ENCODE assay signal across 25 cellular contexts in the genomic region with DNA sequence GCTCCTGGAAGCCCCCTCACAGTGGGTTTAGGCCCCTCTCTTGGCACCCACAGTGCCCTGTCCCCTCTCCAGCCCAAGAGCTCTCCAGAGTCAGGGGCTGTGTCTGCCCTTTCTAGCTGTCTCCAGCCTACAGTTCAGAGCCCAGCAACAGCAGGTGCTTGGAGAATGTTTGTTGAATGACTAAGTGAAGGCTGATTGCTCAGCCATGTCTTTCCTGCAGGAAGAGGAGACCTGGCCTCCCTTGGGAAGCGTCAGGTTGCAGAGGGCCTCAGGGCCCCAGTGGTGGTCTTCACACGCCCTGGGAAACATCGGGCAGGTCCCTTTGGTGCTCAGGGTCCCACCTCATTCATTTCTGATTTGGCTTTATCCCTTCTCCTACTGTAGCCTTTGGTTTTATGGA.
"Had no signal": no experiment of that assay in that cellular context is flagged by ENCODE, and none has a peak within 500 bp of the region (broad histone marks: within the 10 kb centered on the region; RNA-seq: fewer than 3 reads in every experiment).

No MANE protein-coding gene starts in this region.

- H3K9ac ChIP-seq: neural progenitor cell had no signal

- ATAC-seq: left lung; lower lobe of right lung; mucosa of descending colon; natural killer cell treated with Interleukin-12 subunit alpha and Interleukin-12 subunit beta and Interleukin-15 and Interleukin-18, amount 100 ng/mL, for 72 hours; stimulated activated naive CD8-positive, alpha-beta T cell treated with anti-CD3 and anti-CD28 coated beads, Interleukin-15, amount 100 ng/mL, for 72 hours; upper lobe of right lung had no signal

- H3K9me3 ChIP-seq: left lung, lower lobe of right lung, sigmoid colon, suprapubic skin, transverse colon, upper lobe of right lung, uterus had no signal

- FAIRE-seq: colon, frontal cortex, kidney had no signal

- H3K36me3 ChIP-seq: neural progenitor cell, uterus had no signal

- DNase-seq: central memory CD4-positive, alpha-beta T cell; dorsolateral prefrontal cortex; effector CD4-positive, alpha-beta T cell; head of caudate nucleus; kidney; left cardiac atrium; left lung; lower lobe of right lung; mesenchymal stem cell; mucosa of descending colon; naive B cell; posterior cingulate gyrus; sigmoid colon; spleen; stimulated activated naive CD4-positive, alpha-beta T cell; stimulated activated naive CD8-positive, alpha-beta T cell treated with anti-CD3 and anti-CD28 coated beads, Interleukin-15, amount 100 ng/mL, for 72 hours; transverse colon; upper lobe of right lung; uterus had no signal

- H3K4me2 ChIP-seq: neural progenitor cell had no signal

- H3K27me3 ChIP-seq: dorsolateral prefrontal cortex, left lung, neural progenitor cell, sigmoid colon, spleen, suprapubic skin, transverse colon, upper lobe of right lung, uterus had no signal

- H3K4me1 ChIP-seq: left lung, lower lobe of right lung, neural progenitor cell, spleen, suprapubic skin, transverse colon, upper lobe of right lung, uterus had no signal

- H3K27ac ChIP-seq: dorsolateral prefrontal cortex, left lung, lower lobe of right lung, neural progenitor cell, sigmoid colon, skin epidermis, spleen, suprapubic skin, transverse colon, upper lobe of right lung, uterus had no signal

- H2AFZ ChIP-seq: neural progenitor cell had no signal

- H3K4me3 ChIP-seq: dorsolateral prefrontal cortex, left lung, lower lobe of right lung, mucosa of descending colon, neural progenitor cell, sigmoid colon, skin epidermis, spleen, suprapubic skin, transverse colon, upper lobe of right lung, uterus had no signal
